8 cellular contexts compared by ENCODE assay signal in genomic region chr2:240999001-240999791, GRCh38. TPM values are rescaled to one million over a fixed set of nuclear protein-coding genes. Genes with fewer than 3 reads are reported as not detected.
DNase-seq lines count a peak whose midpoint lies in the region; TF ChIP-seq lines count a peak whose summit lies in the region.

No MANE protein-coding gene starts in this region.

- intact Hi-C loops in dorsolateral prefrontal cortex (cut with DNase I), result no loop called here

- DNase-seq in activated effector memory CD4-positive, alpha-beta T cell treated with anti-CD3 and anti-CD28 coated beads, Interleukin-2, amount 50 U/mL, for 16 hours, result peak; percentile 61
- DNase-seq in activated effector memory CD4-positive, alpha-beta T cell treated with Interleukin-2 at 50 U/mL for 16 hours, result no peak
- DNase-seq in dorsolateral prefrontal cortex, result peak in 5 of 10 donors; percentile 8 to 42 (median 31)
- peak; percentile 45 for DNase-seq in ureter (ENCODE audit: low spot score)
- DNase-seq in cortex of kidney (lab: John Stamatoyannopoulos, UW), result no peak
- DNase-seq in NCI-H226, result no peak
- no peak for DNase-seq in NCI-H748 treated with DMSO at 0.1 percent for 48 hours (lab: John Stamatoyannopoulos, UW)

- no peaks in the 10 kb centered on the region for H3K4me1 ChIP-seq in mesodermal cell (ENCODE audit: control insufficient read depth, insufficient read depth, low read length, poor library complexity, severe bottlenecking)

- no peak for TF ChIP-seq CTCF in dorsolateral prefrontal cortex (IDR thresholded peaks at IDR 0.05 in 54 of 56, conservative IDR thresholded peaks at IDR 0.05 in 2 of 56; ENCODE audit: low read depth in 1 of 56, partially characterized antibody in 56 of 56)

- 10% methylated on average over 53 to 70 of the region's 70 CpGs for WGBS in mesodermal cell (ENCODE audit: insufficient coverage in 2 of 2), 2 experiments

- H3K27ac ChIP-seq in dorsolateral prefrontal cortex, result peak overlapping the region in 33 of 59 donors; percentile 11 to 82 (median 56)
- H3K27ac ChIP-seq in mesodermal cell (ENCODE audit: low read depth, low read length, severe bottlenecking), result no peak overlapping the region

- peaks cover 0 to 20% (median 3%) of the 10 kb centered on the region in 45 donors for H3K27me3 ChIP-seq in dorsolateral prefrontal cortex

- peak overlapping the region in 58 of 59 donors; percentile 11 to 73 (median 54) for H3K4me3 ChIP-seq in dorsolateral prefrontal cortex
- H3K4me3 ChIP-seq in mesodermal cell (ENCODE audit: extremely low read depth, insufficient read depth, low read length, poor library complexity, severe bottlenecking), result peak overlapping the region; percentile 31

- peaks cover 10% of the 10 kb centered on the region for H3K9me3 ChIP-seq in mesodermal cell (ENCODE audit: control insufficient read depth, low read length)

- no peaks in the 10 kb centered on the region for H3K36me3 ChIP-seq in mesodermal cell (ENCODE audit: control insufficient read depth, insufficient read depth, low read length)

RNA-seq across cellular contexts. Expression of gene SNED1, which starts 0.8 kb away (rescaled TPM):
- 10 to 100 TPM; 19.4 to 99.0 (median 47.6) TPM for total RNA-seq in dorsolateral prefrontal cortex
- 2.2 TPM for polyA plus RNA-seq in mesodermal cell (2013, experiment 1 of 2)
- 1.6 TPM for polyA plus RNA-seq in mesodermal cell (2013, experiment 2 of 2)
- total RNA-seq in ureter, result 41.8 TPM

Comparison
In these comparisons a context has a peak if more than half of its experiments do, and no peak if none do; other contexts are left out.
1. DNase-seq: peak in activated effector memory CD4-positive, alpha-beta T cell treated with anti-CD3 and anti-CD28 coated beads, Interleukin-2, amount 50 U/mL, for 16 hours (single experiment) and ureter (single experiment); none in activated effector memory CD4-positive, alpha-beta T cell treated with Interleukin-2 at 50 U/mL for 16 hours (single experiment), cortex of kidney (single experiment), NCI-H226 (single experiment) and NCI-H748 treated with DMSO at 0.1 percent for 48 hours (single experiment).